8 cellular contexts compared by ENCODE assay signal in genomic region chr17:78040561-78041400, GRCh38.
DNase-seq lines count a peak whose midpoint lies in the region; ATAC-seq, FAIRE-seq and TF ChIP-seq lines count a peak whose summit lies in the region.

No MANE protein-coding gene starts in this region.

- peak overlapping the region; percentile 98 for H3K27ac ChIP-seq in layer of hippocampus (ENCODE audit: low read depth, low read length)

- no peaks in the 10 kb centered on the region for H3K36me3 ChIP-seq in bronchial epithelial cell (ENCODE audit: control insufficient read depth, insufficient read depth, low read length)

- H3K4me3 ChIP-seq in bronchial epithelial cell (ENCODE audit: low read depth, low read length), result peak overlapping the region; percentile 48

- H3K4me1 Mint-ChIP-seq in stimulated activated naive B cell treated with anti-CD40 and anti-IgM and Interleukin-4, amounts not matched to agents 10 μg/mL and 1 μg/mL and 100 μg/mL, for 72 hours, result peaks cover 3 to 21% of the 10 kb centered on the region in 2 donors

- peak; percentile 9 for TF ChIP-seq CTCF in bronchial epithelial cell (IDR thresholded peaks at IDR 0.05; ENCODE audit: insufficient read depth, low read length, severe bottlenecking)

- H3K4me3 Mint-ChIP-seq in stimulated activated naive B cell treated with anti-CD40 and anti-IgM and Interleukin-4, amounts not matched to agents 10 μg/mL and 1 μg/mL and 100 μg/mL, for 72 hours, result peak overlapping the region; percentile 76 to 86

- no peaks in the 10 kb centered on the region for H3K27me3 Mint-ChIP-seq in stimulated activated naive B cell treated with anti-CD40 and anti-IgM and Interleukin-4, amounts not matched to agents 10 μg/mL and 1 μg/mL and 100 μg/mL, for 72 hours

- DNase-seq in DMS53 (lab: John Stamatoyannopoulos, UW), result peak; percentile 69
- peak; percentile 42 for DNase-seq in NCI-H128 (lab: John Stamatoyannopoulos, UW; ENCODE audit: unreplicated experiment)
- peak; percentile 13 for DNase-seq in T-helper 22 cell (ENCODE audit: low read depth)
- peak; percentile 39 for DNase-seq in bronchial epithelial cell (ENCODE audit: low read depth)
- DNase-seq in stimulated activated naive B cell treated with anti-CD40 and anti-IgM and Interleukin-4, amounts not matched to agents 10 μg/mL and 1 μg/mL and 100 μg/mL, for 72 hours, result peak; percentile 11
- no peak for DNase-seq in ACHN
- no peak for DNase-seq in GM19238 (ENCODE audit: insufficient read length, low spot score)

- peak overlapping the region; percentile 79 for H3K27ac Mint-ChIP-seq in stimulated activated naive B cell treated with anti-CD40 and anti-IgM and Interleukin-4, amounts not matched to agents 10 μg/mL and 1 μg/mL and 100 μg/mL, for 72 hours

- no peaks in the 10 kb centered on the region for H3K9me3 Mint-ChIP-seq in stimulated activated naive B cell treated with anti-CD40 and anti-IgM and Interleukin-4, amounts not matched to agents 10 μg/mL and 1 μg/mL and 100 μg/mL, for 72 hours

- FAIRE-seq in bronchial epithelial cell (lab: Jason Lieb, UNC), result no peak

- ATAC-seq in stimulated activated naive B cell treated with anti-CD40 and anti-IgM and Interleukin-4, amounts not matched to agents 10 μg/mL and 1 μg/mL and 100 μg/mL, for 72 hours (replicated peaks), result peak; percentile 84 to 89

- in situ Hi-C loops in ACHN (cut with HindIII; ENCODE audit: low pct_ligation_motif_present, low pct_unique_long_range_greater_than_20kb, low sequenced_read_pairs), result no loop called here

- peaks cover 20 to 35% of the 10 kb centered on the region in 2 donors for H3K36me3 Mint-ChIP-seq in stimulated activated naive B cell treated with anti-CD40 and anti-IgM and Interleukin-4, amounts not matched to agents 10 μg/mL and 1 μg/mL and 100 μg/mL, for 72 hours

- no peaks in the 10 kb centered on the region for H3K27me3 ChIP-seq in bronchial epithelial cell (ENCODE audit: control insufficient read depth, insufficient read depth, low read length)
- H3K27me3 ChIP-seq in layer of hippocampus (ENCODE audit: control insufficient read depth, insufficient read depth, low read length), result no peaks in the 10 kb centered on the region

Comparison
In these comparisons a context has a peak if more than half of its experiments do, and no peak if none do; other contexts are left out.
1. DNase-seq: peak in DMS53 (single experiment), NCI-H128 (single experiment), T-helper 22 cell (single experiment), bronchial epithelial cell (single experiment) and stimulated activated naive B cell treated with anti-CD40 and anti-IgM and Interleukin-4, amounts not matched to agents 10 μg/mL and 1 μg/mL and 100 μg/mL, for 72 hours (single experiment); none in ACHN (single experiment) and GM19238 (single experiment).